Comparison of ENCODE assay signal across 1 cellular context in the genomic region with DNA sequence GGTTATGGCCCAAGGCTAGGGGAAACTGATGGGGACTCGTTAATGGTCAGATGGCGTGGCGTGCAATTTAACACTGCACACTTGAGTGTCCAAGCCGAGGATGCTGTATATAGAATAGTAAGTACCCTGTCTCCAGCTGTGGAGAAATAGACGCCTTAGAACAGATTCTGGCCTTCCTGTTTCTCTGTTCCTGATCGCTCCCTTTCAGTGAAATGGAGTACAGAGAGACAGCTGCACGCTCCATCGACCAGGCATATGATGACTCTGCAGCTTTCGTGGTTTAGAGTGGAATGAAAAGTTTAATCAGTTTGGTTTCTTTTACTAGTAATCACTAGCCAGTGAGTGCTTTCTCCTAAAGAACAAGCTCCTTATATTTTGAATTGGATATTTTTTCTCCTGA.
TF ChIP-seq lines count a peak whose summit lies in the region.

No MANE protein-coding gene starts in this region.

TF ChIP-seq in GM23338, 12 proteins besides CTCF, POLR2A, EP300 and RAD21 (continued from another document):
- TF ChIP-seq POLR2AphosphoS5 (IDR thresholded peaks at IDR 0.05; ENCODE audit: low read depth): no peak
- TF ChIP-seq, protein P1, sequence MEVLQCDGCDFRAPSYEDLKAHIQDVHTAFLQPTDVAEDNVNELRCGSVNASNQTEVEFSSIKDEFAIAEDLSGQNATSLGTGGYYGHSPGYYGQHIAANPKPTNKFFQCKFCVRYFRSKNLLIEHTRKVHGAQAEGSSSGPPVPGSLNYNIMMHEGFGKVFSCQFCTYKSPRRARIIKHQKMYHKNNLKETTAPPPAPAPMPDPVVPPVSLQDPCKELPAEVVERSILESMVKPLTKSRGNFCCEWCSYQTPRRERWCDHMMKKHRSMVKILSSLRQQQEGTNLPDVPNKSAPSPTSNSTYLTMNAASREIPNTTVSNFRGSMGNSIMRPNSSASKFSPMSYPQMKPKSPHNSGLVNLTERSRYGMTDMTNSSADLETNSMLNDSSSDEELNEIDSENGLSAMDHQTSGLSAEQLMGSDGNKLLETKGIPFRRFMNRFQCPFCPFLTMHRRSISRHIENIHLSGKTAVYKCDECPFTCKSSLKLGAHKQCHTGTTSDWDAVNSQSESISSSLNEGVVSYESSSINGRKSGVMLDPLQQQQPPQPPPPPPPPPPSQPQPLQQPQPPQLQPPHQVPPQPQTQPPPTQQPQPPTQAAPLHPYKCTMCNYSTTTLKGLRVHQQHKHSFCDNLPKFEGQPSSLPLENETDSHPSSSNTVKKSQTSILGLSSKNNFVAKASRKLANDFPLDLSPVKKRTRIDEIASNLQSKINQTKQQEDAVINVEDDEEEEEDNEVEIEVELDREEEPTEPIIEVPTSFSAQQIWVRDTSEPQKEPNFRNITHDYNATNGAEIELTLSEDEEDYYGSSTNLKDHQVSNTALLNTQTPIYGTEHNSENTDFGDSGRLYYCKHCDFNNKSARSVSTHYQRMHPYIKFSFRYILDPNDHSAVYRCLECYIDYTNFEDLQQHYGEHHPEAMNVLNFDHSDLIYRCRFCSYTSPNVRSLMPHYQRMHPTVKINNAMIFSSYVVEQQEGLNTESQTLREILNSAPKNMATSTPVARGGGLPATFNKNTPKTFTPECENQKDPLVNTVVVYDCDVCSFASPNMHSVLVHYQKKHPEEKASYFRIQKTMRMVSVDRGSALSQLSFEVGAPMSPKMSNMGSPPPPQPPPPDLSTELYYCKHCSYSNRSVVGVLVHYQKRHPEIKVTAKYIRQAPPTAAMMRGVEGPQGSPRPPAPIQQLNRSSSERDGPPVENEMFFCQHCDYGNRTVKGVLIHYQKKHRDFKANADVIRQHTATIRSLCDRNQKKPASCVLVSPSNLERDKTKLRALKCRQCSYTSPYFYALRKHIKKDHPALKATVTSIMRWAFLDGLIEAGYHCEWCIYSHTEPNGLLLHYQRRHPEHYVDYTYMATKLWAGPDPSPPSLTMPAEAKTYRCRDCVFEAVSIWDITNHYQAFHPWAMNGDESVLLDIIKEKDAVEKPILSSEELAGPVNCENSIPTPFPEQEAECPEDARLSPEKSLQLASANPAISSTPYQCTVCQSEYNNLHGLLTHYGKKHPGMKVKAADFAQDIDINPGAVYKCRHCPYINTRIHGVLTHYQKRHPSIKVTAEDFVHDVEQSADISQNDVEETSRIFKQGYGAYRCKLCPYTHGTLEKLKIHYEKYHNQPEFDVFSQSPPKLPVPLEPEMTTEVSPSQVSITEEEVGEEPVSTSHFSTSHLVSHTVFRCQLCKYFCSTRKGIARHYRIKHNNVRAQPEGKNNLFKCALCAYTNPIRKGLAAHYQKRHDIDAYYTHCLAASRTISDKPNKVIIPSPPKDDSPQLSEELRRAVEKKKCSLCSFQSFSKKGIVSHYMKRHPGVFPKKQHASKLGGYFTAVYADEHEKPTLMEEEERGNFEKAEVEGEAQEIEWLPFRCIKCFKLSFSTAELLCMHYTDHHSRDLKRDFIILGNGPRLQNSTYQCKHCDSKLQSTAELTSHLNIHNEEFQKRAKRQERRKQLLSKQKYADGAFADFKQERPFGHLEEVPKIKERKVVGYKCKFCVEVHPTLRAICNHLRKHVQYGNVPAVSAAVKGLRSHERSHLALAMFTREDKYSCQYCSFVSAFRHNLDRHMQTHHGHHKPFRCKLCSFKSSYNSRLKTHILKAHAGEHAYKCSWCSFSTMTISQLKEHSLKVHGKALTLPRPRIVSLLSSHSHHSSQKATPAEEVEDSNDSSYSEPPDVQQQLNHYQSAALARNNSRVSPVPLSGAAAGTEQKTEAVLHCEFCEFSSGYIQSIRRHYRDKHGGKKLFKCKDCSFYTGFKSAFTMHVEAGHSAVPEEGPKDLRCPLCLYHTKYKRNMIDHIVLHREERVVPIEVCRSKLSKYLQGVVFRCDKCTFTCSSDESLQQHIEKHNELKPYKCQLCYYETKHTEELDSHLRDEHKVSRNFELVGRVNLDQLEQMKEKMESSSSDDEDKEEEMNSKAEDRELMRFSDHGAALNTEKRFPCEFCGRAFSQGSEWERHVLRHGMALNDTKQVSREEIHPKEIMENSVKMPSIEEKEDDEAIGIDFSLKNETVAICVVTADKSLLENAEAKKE (CRISPR knock-in tag; IDR thresholded peaks at IDR 0.05): no peak
- TF ChIP-seq STAT1 (IDR thresholded peaks at IDR 0.05; ENCODE audit: unreplicated experiment): no peak
- no peak for TF ChIP-seq JUNB (IDR thresholded peaks at IDR 0.05; ENCODE audit: unreplicated experiment)
- TF ChIP-seq NANOG (IDR thresholded peaks at IDR 0.05; ENCODE audit: borderline replicate concordance): no peak
